Comparison of ENCODE assay signal across 18 cellular contexts in genomic region chr2:152427902-152428301, GRCh38.
"Had no signal": no experiment of that assay in that cellular context is flagged by ENCODE, and none has a peak within 500 bp of the region (broad histone marks: within the 10 kb centered on the region; RNA-seq: fewer than 3 reads in every experiment).

No MANE protein-coding gene starts in this region.

- H3K4me1 ChIP-seq: colonic mucosa had no signal

- DNase-seq: activated CD4-positive, alpha-beta T cell treated with anti-CD3 and anti-CD28 coated beads, Interleukin-2, amount 10 ng/mL, durations not matched to agents 24 days and 14 days; activated CD4-positive, CD25-positive, alpha-beta regulatory T cell; activated CD8-positive, alpha-beta T cell treated with anti-CD3 and anti-CD28 coated beads for 36 hours; activated naive CD4-positive, alpha-beta T cell treated with anti-CD3 and anti-CD28 coated beads for 36 hours; activated T-cell treated with anti-CD3 and anti-CD28 coated beads, Interleukin-2, amount 50 U/mL, for 1 hour; central memory CD4-positive, alpha-beta T cell; colonic mucosa; hypothalamus; kidney; left lung; sigmoid colon; stimulated activated CD4-positive, alpha-beta T cell treated with anti-CD3 and anti-CD28 coated beads, Interleukin-4, amount 100 ng/mL, for 24 hours; stomach had no signal

- H3K4me3 ChIP-seq: colonic mucosa, left lung, sigmoid colon, stomach, thoracic aorta had no signal

- FAIRE-seq: kidney had no signal

- H3K36me3 ChIP-seq: colonic mucosa, left lung, sigmoid colon, stomach, thoracic aorta had no signal

- H3K9me3 ChIP-seq: colonic mucosa, left lung, sigmoid colon, stomach, thoracic aorta had no signal

- H3K27me3 ChIP-seq: colonic mucosa, left lung, sigmoid colon, stomach had no signal

- ATAC-seq: activated CD8-positive, alpha-beta T cell treated with anti-CD3 and anti-CD28 coated beads for 36 hours; activated T-helper 17 cell treated with anti-CD3 and anti-CD28 coated beads, Interleukin-2, amount 50 U/mL, for 72 hours; left lung; natural killer cell treated with Interleukin-12 subunit alpha and Interleukin-12 subunit beta and Interleukin-15 and Interleukin-18, amount 100 ng/mL, for 72 hours; stimulated activated effector memory CD8-positive, alpha-beta T cell treated with anti-CD3 and anti-CD28 coated beads, Interleukin-12 subunit alpha, Interleukin-12 subunit beta, amount 100 ng/mL, for 72 hours had no signal

- H3K27ac ChIP-seq: colonic mucosa, left lung, parathyroid adenoma, sigmoid colon, stomach, thoracic aorta had no signal

- H2AFZ ChIP-seq: parathyroid adenoma had no signal
